8 cellular contexts compared by ENCODE assay signal in the genomic region with DNA sequence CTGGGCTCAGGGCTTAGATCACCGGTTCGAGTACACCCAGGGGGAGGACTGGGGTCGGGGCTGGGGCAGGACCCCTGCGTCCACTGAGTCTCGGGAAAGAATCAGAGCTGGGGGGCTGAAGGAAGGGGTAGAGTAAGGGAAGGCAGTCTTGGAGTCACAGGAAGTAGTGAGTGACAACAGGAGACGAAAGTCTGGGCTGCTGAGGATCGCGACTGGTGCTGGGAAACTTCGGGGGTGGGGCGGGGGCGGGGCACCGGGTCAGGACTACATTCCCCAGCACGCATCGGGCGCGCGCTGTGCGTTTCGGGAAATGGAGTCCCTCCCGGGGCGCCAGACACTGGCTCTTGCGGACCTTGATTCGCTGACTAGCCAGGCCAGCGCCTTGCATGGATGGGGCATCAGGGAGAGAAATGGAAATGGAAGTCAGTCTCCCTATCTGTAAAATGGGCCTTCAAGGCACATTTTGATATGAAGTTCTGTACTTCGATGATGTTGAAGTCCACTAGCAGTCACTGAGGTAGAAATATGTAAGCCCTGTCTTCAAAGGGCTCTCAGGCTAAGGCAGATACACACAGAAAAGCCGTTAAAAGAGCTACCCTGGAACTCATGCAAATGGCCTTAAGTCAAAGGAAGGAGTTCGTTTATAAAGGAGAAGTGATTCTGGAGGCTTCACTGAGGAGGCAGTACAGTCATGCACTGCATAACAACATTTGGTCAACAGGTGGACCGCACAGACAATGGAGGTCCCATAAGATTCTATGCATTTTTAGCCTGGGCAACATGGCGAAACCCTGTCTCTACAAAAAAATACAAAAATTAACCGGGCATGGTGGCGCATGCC. TPM values are rescaled to one million over a fixed set of nuclear protein-coding genes. Genes with fewer than 3 reads are reported as not detected.
DNase-seq lines count a peak whose midpoint lies in the region; ATAC-seq, FAIRE-seq and TF ChIP-seq lines count a peak whose summit lies in the region.

No MANE protein-coding gene starts in this region.

- H3K36me3 ChIP-seq in HUES64 (ENCODE audit: insufficient read depth, low read length): no peaks in the 10 kb centered on the region
- no peaks in the 10 kb centered on the region for H3K36me3 ChIP-seq in neutrophil
- H3K36me3 ChIP-seq in subcutaneous abdominal adipose tissue (ENCODE audit: control insufficient read depth in 5 of 5, insufficient read depth in 5 of 5, low read length in 5 of 5): peaks cover 0 to 5% (median 0%) of the 10 kb centered on the region in 5 donors

- TF ChIP-seq CTCF in neutrophil (IDR thresholded peaks at IDR 0.05): peak; percentile 20

- H3K9ac ChIP-seq in HUES64 (ENCODE audit: low read depth, low read length): peak overlapping the region; percentile 69
- peak overlapping the region; percentile 56 to 92 (median 86) for H3K9ac ChIP-seq in subcutaneous abdominal adipose tissue (ENCODE audit: low read length in 5 of 5)

- TF ChIP-seq POLR2A in GM12892 (IDR thresholded peaks at IDR 0.05; ENCODE audit: low read depth, low read length): no peak

- 20% methylated on average over 31 of the region's 31 CpGs for WGBS in HUES64

- no peaks in the 10 kb centered on the region for H3K9me3 ChIP-seq in HUES64 (ENCODE audit: insufficient read depth, low read depth, low read length)
- no peaks in the 10 kb centered on the region for H3K9me3 ChIP-seq in neutrophil
- no peaks in the 10 kb centered on the region for H3K9me3 ChIP-seq in subcutaneous abdominal adipose tissue (ENCODE audit: control insufficient read depth in 5 of 5, low read length in 5 of 5)

- DNase-seq in GM12892 (ENCODE audit: insufficient read length) (peak; percentile 69), SK-N-DZ (ENCODE audit: low spot score) (peak; percentile 89), globus pallidus (ENCODE audit: low spot score) (peak; percentile 89)
- peak; percentile 76 to 85 for DNase-seq in activated naive CD4-positive, alpha-beta T cell treated with anti-CD3 and anti-CD28 coated beads, Interleukin-2, amount 50 U/mL, for 72 hours (ENCODE audit: low spot score in 2 of 2)

- H3K27ac Mint-ChIP-seq in activated naive CD4-positive, alpha-beta T cell treated with anti-CD3 and anti-CD28 coated beads, Interleukin-2, amount 50 U/mL, for 72 hours: peak overlapping the region; percentile 88

- H3K4me1 ChIP-seq in HUES64 (ENCODE audit: insufficient read depth, low read length) (peaks cover 15% of the 10 kb centered on the region; the same call in 1 of the 2 replicates), neutrophil (ENCODE audit: control insufficient read depth in 1 of 2, insufficient read depth in 1 of 2, low read depth in 1 of 2, low read length in 1 of 2) (peaks cover 43% of the 10 kb centered on the region in 2 experiments), subcutaneous abdominal adipose tissue (ENCODE audit: control insufficient read depth in 5 of 5, insufficient read depth in 5 of 5, low read length in 5 of 5) (peaks cover 2 to 57% (median 50%) of the 10 kb centered on the region in 5 donors)

- peaks cover 38% of the 10 kb centered on the region for H3K27me3 ChIP-seq in HUES64 (ENCODE audit: insufficient read depth, low read length)
- H3K27me3 ChIP-seq in neutrophil: no peaks in the 10 kb centered on the region
- H3K27me3 ChIP-seq in subcutaneous abdominal adipose tissue (ENCODE audit: control insufficient read depth in 5 of 5, insufficient read depth in 4 of 5, low read length in 5 of 5): no peaks in the 10 kb centered on the region

- no peaks in the 10 kb centered on the region for H3K9me3 Mint-ChIP-seq in activated naive CD4-positive, alpha-beta T cell treated with anti-CD3 and anti-CD28 coated beads, Interleukin-2, amount 50 U/mL, for 72 hours

- ATAC-seq in activated naive CD4-positive, alpha-beta T cell treated with anti-CD3 and anti-CD28 coated beads, Interleukin-2, amount 50 U/mL, for 72 hours: peak; percentile 44 to 72
- no peak for ATAC-seq in GM21360 (IDR thresholded peaks at IDR 0.05; ENCODE audit: unreplicated experiment)

- peaks cover 6 to 7% of the 10 kb centered on the region in 2 donors for H3K36me3 Mint-ChIP-seq in activated naive CD4-positive, alpha-beta T cell treated with anti-CD3 and anti-CD28 coated beads, Interleukin-2, amount 50 U/mL, for 72 hours

- peak overlapping the region; percentile 90 for H3K27ac ChIP-seq in HUES64 (ENCODE audit: low read depth, low read length)
- peak overlapping the region; percentile 58 for H3K27ac ChIP-seq in neutrophil
- H3K27ac ChIP-seq in subcutaneous abdominal adipose tissue (ENCODE audit: low read depth, low read length): peak overlapping the region; percentile 97

- peak; percentile 68 for FAIRE-seq in GM12892 (lab: Jason Lieb, UNC)

- H3K4me3 ChIP-seq in HUES64 (ENCODE audit: low read length): peak overlapping the region; percentile 81
- peak overlapping the region; percentile 64 for H3K4me3 ChIP-seq in neutrophil (ENCODE audit: low read depth in 1 of 2, low read length in 1 of 2)
- peak overlapping the region; percentile 45 to 75 (median 63) for H3K4me3 ChIP-seq in subcutaneous abdominal adipose tissue (ENCODE audit: low read depth in 1 of 5, low read length in 5 of 5)

RNA-seq across cellular contexts. Expression of a gene that starts 0.7 kb away (rescaled TPM):
- polyA plus RNA-seq in GM12892 (2012; ENCODE audit: missing spikeins): not detected
- 1.0 TPM for polyA plus RNA-seq in HUES64 (2013, experiment 1 of 2)
- polyA plus RNA-seq in HUES64 (2013, experiment 2 of 2): 1.6 TPM
- polyA plus RNA-seq in SK-N-DZ (2014; cell fraction: cytosol; rRNA removed): 0.10 and 0.60 TPM in 2 replicates
- polyA plus RNA-seq in SK-N-DZ (2014; cell fraction: nucleus; rRNA removed): 0.13 TPM in 1 of 2 replicates, not detected in the other
- total RNA-seq in activated naive CD4-positive, alpha-beta T cell treated with anti-CD3 and anti-CD28 coated beads, Interleukin-2, amount 50 U/mL, for 72 hours: under 1 TPM; 0.29 to 0.96 TPM

RNA-seq across cellular contexts. Expression of a gene that starts 3.2 kb away (rescaled TPM):
- polyA plus RNA-seq in GM12892 (2012; ENCODE audit: missing spikeins): 8.2 TPM
- polyA plus RNA-seq in HUES64 (2013, experiment 1 of 2): 19.2 TPM
- polyA plus RNA-seq in HUES64 (2013, experiment 2 of 2): 20.5 TPM
- polyA plus RNA-seq in SK-N-DZ (2014; cell fraction: cytosol; rRNA removed): 21.8 and 27.0 TPM in 2 replicates
- polyA plus RNA-seq in SK-N-DZ (2014; cell fraction: nucleus; rRNA removed): 14.7 and 24.2 TPM in 2 replicates
- total RNA-seq in activated naive CD4-positive, alpha-beta T cell treated with anti-CD3 and anti-CD28 coated beads, Interleukin-2, amount 50 U/mL, for 72 hours: 10 to 100 TPM; 27.3 to 45.9 TPM

RNA-seq across cellular contexts. Expression of a gene that starts 26.3 kb away (rescaled TPM):
- polyA plus RNA-seq in GM12892 (2012; ENCODE audit: missing spikeins): 3.3 TPM
- polyA plus RNA-seq in HUES64 (2013, experiment 1 of 2): 53.0 TPM
- 53.0 TPM for polyA plus RNA-seq in HUES64 (2013, experiment 2 of 2)
- polyA plus RNA-seq in SK-N-DZ (2014; cell fraction: cytosol; rRNA removed): 29.6 and 48.9 TPM in 2 replicates
- 36.6 and 41.0 TPM in 2 replicates for polyA plus RNA-seq in SK-N-DZ (2014; cell fraction: nucleus; rRNA removed)
- total RNA-seq in activated naive CD4-positive, alpha-beta T cell treated with anti-CD3 and anti-CD28 coated beads, Interleukin-2, amount 50 U/mL, for 72 hours: 10 to 100 TPM; 24.4 to 36.4 TPM

RNA-seq across cellular contexts. Expression of a gene that starts 51.8 kb away (rescaled TPM):
- 13.5 TPM for polyA plus RNA-seq in GM12892 (2012; ENCODE audit: missing spikeins)
- polyA plus RNA-seq in HUES64 (2013, experiment 1 of 2): 7.9 TPM
- polyA plus RNA-seq in HUES64 (2013, experiment 2 of 2): 9.8 TPM
- polyA plus RNA-seq in SK-N-DZ (2014; cell fraction: cytosol; rRNA removed): 5.0 and 6.2 TPM in 2 replicates
- polyA plus RNA-seq in SK-N-DZ (2014; cell fraction: nucleus; rRNA removed): 1.1 and 7.3 TPM in 2 replicates
- 10 to 100 TPM in 1 of 2 donors, 1 to 10 TPM in 1; 7.3 to 17.1 TPM for total RNA-seq in activated naive CD4-positive, alpha-beta T cell treated with anti-CD3 and anti-CD28 coated beads, Interleukin-2, amount 50 U/mL, for 72 hours
